16 cellular contexts compared by ENCODE assay signal in genomic region chr17:71942626-71943025, GRCh38.
"Had no signal": no experiment of that assay in that cellular context is flagged by ENCODE, and none has a peak within 500 bp of the region (broad histone marks: within the 10 kb centered on the region; RNA-seq: fewer than 3 reads in every experiment).

No MANE protein-coding gene starts in this region.

- H3K4me3 ChIP-seq: coronary artery, gastroesophageal sphincter, lower lobe of right lung, psoas muscle, upper lobe of right lung had no signal

- H3K4me1 ChIP-seq: gastroesophageal sphincter, lower lobe of right lung, psoas muscle, upper lobe of right lung had no signal

- FAIRE-seq: TTC549 had no signal

- H3K9me3 ChIP-seq: gastroesophageal sphincter, lower lobe of right lung, psoas muscle, upper lobe of right lung had no signal

- DNase-seq: activated CD4-positive, alpha-beta T cell treated with anti-CD3 and anti-CD28 coated beads, Interleukin-2, amount 10 ng/mL, durations not matched to agents 7 days and 5 days; activated CD4-positive, CD25-positive, alpha-beta regulatory T cell; activated naive CD4-positive, alpha-beta T cell treated with anti-CD3 and anti-CD28 coated beads, Interleukin-2, amount 10 ng/mL, durations not matched to agents 7 days and 5 days; activated T-cell treated with anti-CD3 and anti-CD28 coated beads for 4 hours; effector CD4-positive, alpha-beta T cell; lower lobe of right lung; midbrain; natural killer cell; psoas muscle; stimulated activated CD4-positive, alpha-beta T cell treated with anti-CD3 and anti-CD28 coated beads, Interleukin-4, amount 100 ng/mL, for 1 hour; stimulated activated CD8-positive, alpha-beta memory T cell treated with anti-CD3 and anti-CD28 coated beads, Interleukin-4, amount 100 ng/mL, for 48 hours; T-helper 17 cell; upper lobe of right lung had no signal

- H3K27ac ChIP-seq: coronary artery, gastroesophageal sphincter, lower lobe of right lung, psoas muscle, upper lobe of right lung had no signal

- H3K36me3 ChIP-seq: gastroesophageal sphincter, lower lobe of right lung, upper lobe of right lung had no signal

- H3K27me3 ChIP-seq: gastroesophageal sphincter, upper lobe of right lung had no signal
